ENCODE assay signal across 8 cellular contexts in genomic region chr11:12087075-12087775, GRCh38. TPM values are rescaled to one million over a fixed set of nuclear protein-coding genes. Genes with fewer than 3 reads are reported as not detected.
DNase-seq lines count a peak whose midpoint lies in the region; ATAC-seq and TF ChIP-seq lines count a peak whose summit lies in the region.

No MANE protein-coding gene starts in this region.

- H3K9me3 ChIP-seq in left ventricle myocardium inferior (replicated peaks): no peaks in the 10 kb centered on the region

- H3K4me3 Mint-ChIP-seq in activated CD8-positive, alpha-beta memory T cell treated with anti-CD3 and anti-CD28 coated beads, Interleukin-2, amount 10 ng/mL, durations not matched to agents 7 days and 5 days: peak overlapping the region; percentile 15
- no peak overlapping the region for H3K4me3 Mint-ChIP-seq in activated naive CD4-positive, alpha-beta T cell treated with anti-CD3 and anti-CD28 coated beads for 36 hours
- no peak overlapping the region for H3K4me3 Mint-ChIP-seq in stimulated activated naive CD8-positive, alpha-beta T cell treated with anti-CD3 and anti-CD28 coated beads, Interleukin-15, Interleukin-2, amounts not matched to agents 100 ng/mL and 50 ng/mL, for 24 hours

- H3K27me3 Mint-ChIP-seq in activated CD8-positive, alpha-beta memory T cell treated with anti-CD3 and anti-CD28 coated beads, Interleukin-2, amount 10 ng/mL, durations not matched to agents 7 days and 5 days: peaks cover 2% of the 10 kb centered on the region
- no peaks in the 10 kb centered on the region for H3K27me3 Mint-ChIP-seq in activated naive CD4-positive, alpha-beta T cell treated with anti-CD3 and anti-CD28 coated beads for 36 hours (ENCODE audit: low read depth)
- H3K27me3 Mint-ChIP-seq in stimulated activated naive CD8-positive, alpha-beta T cell treated with anti-CD3 and anti-CD28 coated beads, Interleukin-15, Interleukin-2, amounts not matched to agents 100 ng/mL and 50 ng/mL, for 24 hours: no peaks in the 10 kb centered on the region

- H3K4me3 ChIP-seq in left ventricle myocardium inferior: peak overlapping the region; percentile 22

- H3K27me3 ChIP-seq in left ventricle myocardium inferior (ENCODE audit: low read depth): no peaks in the 10 kb centered on the region

- H3K9me3 Mint-ChIP-seq in activated CD8-positive, alpha-beta memory T cell treated with anti-CD3 and anti-CD28 coated beads, Interleukin-2, amount 10 ng/mL, durations not matched to agents 7 days and 5 days (ENCODE audit: low read depth): no peaks in the 10 kb centered on the region
- no peaks in the 10 kb centered on the region for H3K9me3 Mint-ChIP-seq in activated naive CD4-positive, alpha-beta T cell treated with anti-CD3 and anti-CD28 coated beads for 36 hours
- peaks cover 3% of the 10 kb centered on the region for H3K9me3 Mint-ChIP-seq in stimulated activated naive CD8-positive, alpha-beta T cell treated with anti-CD3 and anti-CD28 coated beads, Interleukin-15, Interleukin-2, amounts not matched to agents 100 ng/mL and 50 ng/mL, for 24 hours

- peaks cover 4% of the 10 kb centered on the region for H3K36me3 Mint-ChIP-seq in activated CD8-positive, alpha-beta memory T cell treated with anti-CD3 and anti-CD28 coated beads, Interleukin-2, amount 10 ng/mL, durations not matched to agents 7 days and 5 days
- H3K36me3 Mint-ChIP-seq in activated naive CD4-positive, alpha-beta T cell treated with anti-CD3 and anti-CD28 coated beads for 36 hours (ENCODE audit: low read depth): no peaks in the 10 kb centered on the region
- H3K36me3 Mint-ChIP-seq in stimulated activated naive CD8-positive, alpha-beta T cell treated with anti-CD3 and anti-CD28 coated beads, Interleukin-15, Interleukin-2, amounts not matched to agents 100 ng/mL and 50 ng/mL, for 24 hours (ENCODE audit: low read depth): no peaks in the 10 kb centered on the region

- peaks cover 73% of the 10 kb centered on the region for H3K4me1 ChIP-seq in left ventricle myocardium inferior

- DNase-seq in activated CD8-positive, alpha-beta memory T cell treated with anti-CD3 and anti-CD28 coated beads, Interleukin-2, amount 10 ng/mL, durations not matched to agents 7 days and 5 days: peak; percentile 87
- DNase-seq in activated CD8-positive, alpha-beta memory T cell treated with anti-CD3 and anti-CD28 coated beads for 24 hours: no peak
- DNase-seq in NAMALWA (ENCODE audit: low spot score) (peak; percentile 18), left ventricle myocardium inferior (no peak), inferior parietal cortex (ENCODE audit: extremely low spot score) (no peak), HPDE6-E6E7 (ENCODE audit: extremely low spot score) (no peak)
- peak; percentile 37 for DNase-seq in activated naive CD4-positive, alpha-beta T cell treated with anti-CD3 and anti-CD28 coated beads for 36 hours

- peak; percentile 92 for ATAC-seq in activated CD8-positive, alpha-beta memory T cell treated with anti-CD3 and anti-CD28 coated beads, Interleukin-2, amount 10 ng/mL, durations not matched to agents 7 days and 5 days

- intact Hi-C loops in activated naive CD4-positive, alpha-beta T cell treated with anti-CD3 and anti-CD28 coated beads for 36 hours (cut with micrococcal nuclease): loop anchor here (1.0 kb wide), 1 partner anchor 149 kb away; no protein-coding TSS in a partner anchor
- intact Hi-C loops in left ventricle myocardium inferior (cut with micrococcal nuclease): loop anchor here (10.0 kb wide), 1 partner anchor 148 kb away; no protein-coding TSS in a partner anchor

- peak overlapping the region; percentile 84 for H3K27ac Mint-ChIP-seq in activated CD8-positive, alpha-beta memory T cell treated with anti-CD3 and anti-CD28 coated beads, Interleukin-2, amount 10 ng/mL, durations not matched to agents 7 days and 5 days
- no peak overlapping the region for H3K27ac Mint-ChIP-seq in activated naive CD4-positive, alpha-beta T cell treated with anti-CD3 and anti-CD28 coated beads for 36 hours
- H3K27ac Mint-ChIP-seq in stimulated activated naive CD8-positive, alpha-beta T cell treated with anti-CD3 and anti-CD28 coated beads, Interleukin-15, Interleukin-2, amounts not matched to agents 100 ng/mL and 50 ng/mL, for 24 hours: peak overlapping the region; percentile 69

- H3K27ac ChIP-seq in left ventricle myocardium inferior (replicated peaks): peak overlapping the region; percentile 90

- H3K36me3 ChIP-seq in left ventricle myocardium inferior: no peaks in the 10 kb centered on the region

- peak; percentile 28 for TF ChIP-seq CTCF in left ventricle myocardium inferior (IDR thresholded peaks at IDR 0.05; ENCODE audit: borderline replicate concordance)

- peaks cover 70% of the 10 kb centered on the region for H3K4me1 Mint-ChIP-seq in activated CD8-positive, alpha-beta memory T cell treated with anti-CD3 and anti-CD28 coated beads, Interleukin-2, amount 10 ng/mL, durations not matched to agents 7 days and 5 days
- peaks cover 41% of the 10 kb centered on the region for H3K4me1 Mint-ChIP-seq in activated naive CD4-positive, alpha-beta T cell treated with anti-CD3 and anti-CD28 coated beads for 36 hours (ENCODE audit: low read depth)
- H3K4me1 Mint-ChIP-seq in stimulated activated naive CD8-positive, alpha-beta T cell treated with anti-CD3 and anti-CD28 coated beads, Interleukin-15, Interleukin-2, amounts not matched to agents 100 ng/mL and 50 ng/mL, for 24 hours (ENCODE audit: low read depth): peaks cover 61% of the 10 kb centered on the region

- CTCF ChIA-PET in activated CD8-positive, alpha-beta memory T cell treated with anti-CD3 and anti-CD28 coated beads, Interleukin-2, amount 10 ng/mL, durations not matched to agents 7 days and 5 days (lab: Charles Lee): interaction anchor here (0.7 to 5.9 kb wide), 29 partner anchors 9 to 202 kb away, joined by 3 to 68 read pairs (median 5); partner anchors contain the start of gene MICAL2
- CTCF ChIA-PET in activated naive CD4-positive, alpha-beta T cell treated with anti-CD3 and anti-CD28 coated beads for 36 hours (lab: Charles Lee): interaction anchor here (0.6 to 4.9 kb wide), 10 partner anchors 22 to 202 kb away, joined by 3 to 26 read pairs (median 4); no protein-coding TSS in a partner anchor

RNA-seq across cellular contexts. Expression of gene MICAL2, which starts 23.2 kb away (rescaled TPM):
- total RNA-seq in activated CD8-positive, alpha-beta memory T cell treated with anti-CD3 and anti-CD28 coated beads, Interleukin-2, amount 10 ng/mL, durations not matched to agents 7 days and 5 days: 100 to 1,000 TPM; 120 to 168 TPM
- 10 to 100 TPM; 48.7 to 54.6 TPM for total RNA-seq in activated naive CD4-positive, alpha-beta T cell treated with anti-CD3 and anti-CD28 coated beads for 36 hours
- 85.0 TPM for total RNA-seq in left ventricle myocardium inferior

Comparison
In these comparisons a context has a peak if more than half of its experiments do, and no peak if none do; other contexts are left out.
1. DNase-seq: peak in activated CD8-positive, alpha-beta memory T cell treated with anti-CD3 and anti-CD28 coated beads, Interleukin-2, amount 10 ng/mL, durations not matched to agents 7 days and 5 days (single experiment), NAMALWA (single experiment) and activated naive CD4-positive, alpha-beta T cell treated with anti-CD3 and anti-CD28 coated beads for 36 hours (single experiment); none in activated CD8-positive, alpha-beta memory T cell treated with anti-CD3 and anti-CD28 coated beads for 24 hours (single experiment), left ventricle myocardium inferior (single experiment), inferior parietal cortex (single experiment) and HPDE6-E6E7 (single experiment).